10 cellular contexts compared by ENCODE assay signal in the genomic region with DNA sequence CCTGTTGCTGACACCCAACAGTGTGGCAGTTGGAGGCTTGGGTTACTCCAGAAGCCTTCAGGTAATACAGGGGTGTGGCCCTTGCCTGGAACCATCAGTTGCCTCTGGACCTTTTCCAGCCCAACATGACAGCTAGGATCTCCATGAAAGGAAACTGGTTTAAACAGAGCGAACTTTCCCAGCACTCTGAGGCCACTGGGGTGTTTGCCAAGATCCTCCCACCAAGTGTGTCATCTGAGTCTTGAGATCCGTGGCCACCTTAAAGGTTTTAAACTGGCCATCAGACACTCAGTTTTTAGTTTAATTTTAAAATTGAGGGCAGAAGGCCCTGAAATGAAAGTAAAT. TPM values are rescaled to one million over a fixed set of nuclear protein-coding genes. Genes with fewer than 3 reads are reported as not detected.
DNase-seq lines count a peak whose midpoint lies in the region; ATAC-seq and TF ChIP-seq lines count a peak whose summit lies in the region.
"Had no signal": no experiment of that assay in that cellular context is flagged by ENCODE, and none has a peak within 500 bp of the region (broad histone marks: within the 10 kb centered on the region; RNA-seq: fewer than 3 reads in every experiment).

No MANE protein-coding gene starts in this region.

- H3K4me1 ChIP-seq in smooth muscle cell (ENCODE audit: low read depth) = no peaks in the 10 kb centered on the region
- H3K4me1 ChIP-seq: parathyroid adenoma had no signal

- no peak overlapping the region for H3K9ac ChIP-seq in smooth muscle cell (ENCODE audit: low read depth)
- H3K9ac ChIP-seq: parathyroid adenoma had no signal

- H3K36me3 ChIP-seq in smooth muscle cell (ENCODE audit: low read depth) = no peaks in the 10 kb centered on the region

- no peaks in the 10 kb centered on the region for H3K79me2 ChIP-seq in smooth muscle cell (ENCODE audit: low read depth)
- H3K79me2 ChIP-seq: parathyroid adenoma had no signal

- POLR2A ChIA-PET in WTC11 (lab: Charles Lee) = no interaction called here

- no peaks in the 10 kb centered on the region for H3K36me3 Mint-ChIP-seq in WTC11

- peak; percentile 57 for DNase-seq in HCEC 1CT
- DNase-seq in WTC11 (ENCODE audit: low spot score) = no peak
- DNase-seq in foreskin fibroblast = peak; percentile 15 to 37
- DNase-seq in smooth muscle cell (lab: John Stamatoyannopoulos, UW; ENCODE audit: unreplicated experiment) = no peak
- no peak for DNase-seq in activated CD4-positive, alpha-beta T cell treated with anti-CD3 and anti-CD28 coated beads for 4 hours
- DNase-seq in DMS153 treated with DMSO at 0.1 percent for 48 hours (lab: John Stamatoyannopoulos, UW; ENCODE audit: unreplicated experiment) = no peak

- H3K9me3 ChIP-seq in smooth muscle cell (replicated peaks; ENCODE audit: low read depth) = no peaks in the 10 kb centered on the region

- H2AFZ ChIP-seq in smooth muscle cell (ENCODE audit: low read depth) = peak overlapping the region; percentile 2
- H2AFZ ChIP-seq: parathyroid adenoma had no signal

- H3K27me3 ChIP-seq in smooth muscle cell (ENCODE audit: low read depth) = peaks cover 48% of the 10 kb centered on the region

- 17% methylated on average over 2 of the region's 2 CpGs for WGBS in smooth muscle cell (ENCODE audit: low lambda C conversion rate)

- H3K4me3 ChIP-seq in foreskin fibroblast (ENCODE audit: low read depth in 1 of 2, low read length in 2 of 2) (peak overlapping the region in 1 of 2 donors; percentile 5), smooth muscle cell (no peak overlapping the region)

- TF ChIP-seq CTCF in WTC11 (IDR thresholded peaks at IDR 0.05) (no peak), foreskin fibroblast (IDR thresholded peaks at IDR 0.05; ENCODE audit: low read depth, low read length) (no peak), smooth muscle cell (IDR thresholded peaks at IDR 0.05; ENCODE audit: borderline replicate concordance, insufficient read depth, poor library complexity, severe bottlenecking) (no peak)

- H4K20me1 ChIP-seq in smooth muscle cell (ENCODE audit: low read depth) = no peaks in the 10 kb centered on the region

- H3K4me3 Mint-ChIP-seq in WTC11 = no peak overlapping the region
- H3K4me3 Mint-ChIP-seq: activated T-cell treated with anti-CD3 and anti-CD28 coated beads, Interleukin-2, amount 50 U/mL, for 4 hours had no signal

- CTCF ChIA-PET in WTC11 (lab: Charles Lee) = interaction anchor here (0.6 to 2.7 kb wide), 4 partner anchors 9 to 254 kb away, joined by 3 to 24 read pairs (median 4); no protein-coding TSS in a partner anchor

- H3K27ac Mint-ChIP-seq in WTC11 = no peak overlapping the region

- peak overlapping the region; percentile 61 for H3K4me2 ChIP-seq in smooth muscle cell

- H3F3A ChIP-seq in smooth muscle cell (ENCODE audit: low read depth) = no peaks in the 10 kb centered on the region

- no peak for TF ChIP-seq POLR2A in GM18505 (IDR thresholded peaks at IDR 0.05; ENCODE audit: borderline replicate concordance, extremely low read depth, insufficient read depth, insufficient read length)

- ATAC-seq in WTC11 (peak; percentile 24; the same call in 1 of the 2 replicates), GM21381 (IDR thresholded peaks at IDR 0.05; ENCODE audit: unreplicated experiment) (no peak), GM18505 (IDR thresholded peaks at IDR 0.05; ENCODE audit: unreplicated experiment) (no peak)

- H3K27ac ChIP-seq in smooth muscle cell (ENCODE audit: low read depth) = no peak overlapping the region
- H3K27ac ChIP-seq: parathyroid adenoma had no signal

- H3K27me3 Mint-ChIP-seq in WTC11 (ENCODE audit: low read depth) = peaks cover 18% of the 10 kb centered on the region

- peaks cover 8% of the 10 kb centered on the region for H3K4me1 Mint-ChIP-seq in WTC11

- H3K9me3 Mint-ChIP-seq in WTC11 = no peaks in the 10 kb centered on the region
- H3K9me3 Mint-ChIP-seq: activated T-cell treated with anti-CD3 and anti-CD28 coated beads, Interleukin-2, amount 50 U/mL, for 4 hours had no signal

TF ChIP-seq in WTC11, 78 proteins besides CTCF, POLR2A, EP300 and RAD21:
- TF ChIP-seq, protein P1, sequence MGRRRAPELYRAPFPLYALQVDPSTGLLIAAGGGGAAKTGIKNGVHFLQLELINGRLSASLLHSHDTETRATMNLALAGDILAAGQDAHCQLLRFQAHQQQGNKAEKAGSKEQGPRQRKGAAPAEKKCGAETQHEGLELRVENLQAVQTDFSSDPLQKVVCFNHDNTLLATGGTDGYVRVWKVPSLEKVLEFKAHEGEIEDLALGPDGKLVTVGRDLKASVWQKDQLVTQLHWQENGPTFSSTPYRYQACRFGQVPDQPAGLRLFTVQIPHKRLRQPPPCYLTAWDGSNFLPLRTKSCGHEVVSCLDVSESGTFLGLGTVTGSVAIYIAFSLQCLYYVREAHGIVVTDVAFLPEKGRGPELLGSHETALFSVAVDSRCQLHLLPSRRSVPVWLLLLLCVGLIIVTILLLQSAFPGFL (CRISPR knock-in tag; IDR thresholded peaks at IDR 0.05; ENCODE audit: borderline replicate concordance) = no peak
- TF ChIP-seq SMAD4 (CRISPR knock-in tag; IDR thresholded peaks at IDR 0.05) (no peak), ZNF396 (CRISPR knock-in tag; IDR thresholded peaks at IDR 0.05; ENCODE audit: borderline replicate concordance) (no peak), ZBTB21 (CRISPR knock-in tag; IDR thresholded peaks at IDR 0.05; ENCODE audit: borderline replicate concordance) (no peak), ESRRA (CRISPR knock-in tag; IDR thresholded peaks at IDR 0.05; ENCODE audit: borderline replicate concordance) (no peak), RELA (CRISPR knock-in tag; IDR thresholded peaks at IDR 0.05; ENCODE audit: borderline replicate concordance) (no peak), ZNF671 (CRISPR knock-in tag; IDR thresholded peaks at IDR 0.05) (no peak)
- TF ChIP-seq, protein P2, sequence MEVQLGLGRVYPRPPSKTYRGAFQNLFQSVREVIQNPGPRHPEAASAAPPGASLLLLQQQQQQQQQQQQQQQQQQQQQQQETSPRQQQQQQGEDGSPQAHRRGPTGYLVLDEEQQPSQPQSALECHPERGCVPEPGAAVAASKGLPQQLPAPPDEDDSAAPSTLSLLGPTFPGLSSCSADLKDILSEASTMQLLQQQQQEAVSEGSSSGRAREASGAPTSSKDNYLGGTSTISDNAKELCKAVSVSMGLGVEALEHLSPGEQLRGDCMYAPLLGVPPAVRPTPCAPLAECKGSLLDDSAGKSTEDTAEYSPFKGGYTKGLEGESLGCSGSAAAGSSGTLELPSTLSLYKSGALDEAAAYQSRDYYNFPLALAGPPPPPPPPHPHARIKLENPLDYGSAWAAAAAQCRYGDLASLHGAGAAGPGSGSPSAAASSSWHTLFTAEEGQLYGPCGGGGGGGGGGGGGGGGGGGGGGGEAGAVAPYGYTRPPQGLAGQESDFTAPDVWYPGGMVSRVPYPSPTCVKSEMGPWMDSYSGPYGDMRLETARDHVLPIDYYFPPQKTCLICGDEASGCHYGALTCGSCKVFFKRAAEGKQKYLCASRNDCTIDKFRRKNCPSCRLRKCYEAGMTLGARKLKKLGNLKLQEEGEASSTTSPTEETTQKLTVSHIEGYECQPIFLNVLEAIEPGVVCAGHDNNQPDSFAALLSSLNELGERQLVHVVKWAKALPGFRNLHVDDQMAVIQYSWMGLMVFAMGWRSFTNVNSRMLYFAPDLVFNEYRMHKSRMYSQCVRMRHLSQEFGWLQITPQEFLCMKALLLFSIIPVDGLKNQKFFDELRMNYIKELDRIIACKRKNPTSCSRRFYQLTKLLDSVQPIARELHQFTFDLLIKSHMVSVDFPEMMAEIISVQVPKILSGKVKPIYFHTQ (CRISPR knock-in tag; IDR thresholded peaks at IDR 0.05) = no peak
- TF ChIP-seq, protein P3, sequence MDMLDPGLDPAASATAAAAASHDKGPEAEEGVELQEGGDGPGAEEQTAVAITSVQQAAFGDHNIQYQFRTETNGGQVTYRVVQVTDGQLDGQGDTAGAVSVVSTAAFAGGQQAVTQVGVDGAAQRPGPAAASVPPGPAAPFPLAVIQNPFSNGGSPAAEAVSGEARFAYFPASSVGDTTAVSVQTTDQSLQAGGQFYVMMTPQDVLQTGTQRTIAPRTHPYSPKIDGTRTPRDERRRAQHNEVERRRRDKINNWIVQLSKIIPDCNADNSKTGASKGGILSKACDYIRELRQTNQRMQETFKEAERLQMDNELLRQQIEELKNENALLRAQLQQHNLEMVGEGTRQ (CRISPR knock-in tag; IDR thresholded peaks at IDR 0.05) = no peak
TF ChIP-seq in WTC11: peak in this region for 0.

RNA-seq across cellular contexts. Expression of a gene that starts 17.8 kb away (rescaled TPM):
- total RNA-seq in WTC11 (2021) (0.74 to 1.1 TPM (median 0.80 TPM) in 3 replicates), smooth muscle cell (0.36 TPM in 1 of 2 replicates, not detected in the other)
- polyA plus RNA-seq in smooth muscle cell = 0.15 and 0.46 TPM in 2 replicates

RNA-seq across cellular contexts. Expression of a gene that starts 36.9 kb away (rescaled TPM):
- 0.16 to 0.22 TPM in 2 of 3 replicates, not detected in the other for total RNA-seq in WTC11 (2021)
- 0.18 and 0.81 TPM in 2 replicates for total RNA-seq in smooth muscle cell
- polyA plus RNA-seq in smooth muscle cell = 0.14 and 0.45 TPM in 2 replicates

Comparison
In these comparisons a context has a peak if more than half of its experiments do, and no peak if none do; other contexts are left out.
1. DNase-seq: peak in HCEC 1CT (single experiment) and foreskin fibroblast (2 of 2); none in WTC11 (single experiment), smooth muscle cell (single experiment), activated CD4-positive, alpha-beta T cell treated with anti-CD3 and anti-CD28 coated beads for 4 hours (0 of 2) and DMS153 treated with DMSO at 0.1 percent for 48 hours (single experiment).